In genomic region chr3:187736418-187736871, GRCh38 we compare ENCODE assay signal across 7 cellular contexts. TPM values are rescaled to one million over a fixed set of nuclear protein-coding genes. Genes with fewer than 3 reads are reported as not detected.
DNase-seq lines count a peak whose midpoint lies in the region; ATAC-seq and TF ChIP-seq lines count a peak whose summit lies in the region.

No MANE protein-coding gene starts in this region.

- H3K9me3 ChIP-seq in HUES6 (ENCODE audit: control insufficient read depth, insufficient read depth, low read depth, low read length) (no peaks in the 10 kb centered on the region), hepatocyte (ENCODE audit: low read depth) (no peaks in the 10 kb centered on the region)

- H3K27me3 Mint-ChIP-seq in activated T-cell treated with anti-CD3 and anti-CD28 coated beads, Interleukin-2, amount 50 U/mL, for 72 hours (ENCODE audit: low read depth): no peaks in the 10 kb centered on the region
- H3K27me3 Mint-ChIP-seq in stimulated activated memory B cell treated with anti-CD40 and anti-IgM and Interleukin-4, amounts not matched to agents 10 μg/mL and 1 μg/mL and 100 μg/mL, for 72 hours: no peaks in the 10 kb centered on the region

- WGBS in hepatocyte (ENCODE audit: low lambda C conversion rate, missing lambda C conversion rate): 72% methylated on average over 8 of the region's 8 CpGs

- H3K9me2 ChIP-seq in hepatocyte (replicated peaks; ENCODE audit: insufficient read depth): no peaks in the 10 kb centered on the region

- H3K36me3 Mint-ChIP-seq in activated T-cell treated with anti-CD3 and anti-CD28 coated beads, Interleukin-2, amount 50 U/mL, for 72 hours (ENCODE audit: insufficient read depth in 2 of 2): peaks cover 10 to 22% of the 10 kb centered on the region in 2 donors
- peaks cover 15% of the 10 kb centered on the region for H3K36me3 Mint-ChIP-seq in stimulated activated memory B cell treated with anti-CD40 and anti-IgM and Interleukin-4, amounts not matched to agents 10 μg/mL and 1 μg/mL and 100 μg/mL, for 72 hours

- ATAC-seq in activated T-cell treated with anti-CD3 and anti-CD28 coated beads, Interleukin-2, amount 50 U/mL, for 72 hours (replicated peaks in 1 of 2): no peak
- no peak for ATAC-seq in stimulated activated memory B cell treated with anti-CD40 and anti-IgM and Interleukin-4, amounts not matched to agents 10 μg/mL and 1 μg/mL and 100 μg/mL, for 72 hours
- ATAC-seq in HG03520 (IDR thresholded peaks at IDR 0.05; ENCODE audit: unreplicated experiment): no peak
- no peak for ATAC-seq in HG02973 (IDR thresholded peaks at IDR 0.05; ENCODE audit: unreplicated experiment)

- H3K4me1 ChIP-seq in HUES6 (ENCODE audit: control insufficient read depth, insufficient read depth, low read length) (peaks cover 23% of the 10 kb centered on the region), hepatocyte (ENCODE audit: insufficient read depth) (peaks cover 29% of the 10 kb centered on the region)

- H3K27me3 ChIP-seq in HUES6 (ENCODE audit: control insufficient read depth, insufficient read depth, low read length): peaks cover 6% of the 10 kb centered on the region
- no peaks in the 10 kb centered on the region for H3K27me3 ChIP-seq in hepatocyte

- peaks cover 55% of the 10 kb centered on the region for H3K4me1 Mint-ChIP-seq in activated T-cell treated with anti-CD3 and anti-CD28 coated beads, Interleukin-2, amount 50 U/mL, for 72 hours (ENCODE audit: low read depth)
- H3K4me1 Mint-ChIP-seq in stimulated activated memory B cell treated with anti-CD40 and anti-IgM and Interleukin-4, amounts not matched to agents 10 μg/mL and 1 μg/mL and 100 μg/mL, for 72 hours: peaks cover 40% of the 10 kb centered on the region

- H3K36me3 ChIP-seq in HUES6 (ENCODE audit: control insufficient read depth, insufficient read depth, low read length) (peaks cover 6% of the 10 kb centered on the region), hepatocyte (replicated peaks; ENCODE audit: insufficient read depth, low read depth) (peaks cover 5% of the 10 kb centered on the region)

- peaks cover 58% of the 10 kb centered on the region for H4K20me1 ChIP-seq in hepatocyte (ENCODE audit: insufficient read depth, poor library complexity, severe bottlenecking)

- peak overlapping the region; percentile 71 for H3K4me3 ChIP-seq in HUES6 (ENCODE audit: low read depth, low read length)
- no peak overlapping the region for H3K4me3 ChIP-seq in hepatocyte

- peak in 1 of 2 donors; percentile 28 for DNase-seq in activated T-cell treated with anti-CD3 and anti-CD28 coated beads, Interleukin-2, amount 50 U/mL, for 72 hours
- DNase-seq in hepatocyte (ENCODE audit: low spot score): no peak
- DNase-seq in KG1 (lab: John Stamatoyannopoulos, UW): no peak

- no peak overlapping the region; the same call in 1 of the 2 replicates for H3K27ac ChIP-seq in HUES6 (ENCODE audit: low read depth, low read length)
- no peak overlapping the region for H3K27ac ChIP-seq in hepatocyte

- no peak overlapping the region for H2AFZ ChIP-seq in hepatocyte

- no peaks in the 10 kb centered on the region for H3K9me3 Mint-ChIP-seq in activated T-cell treated with anti-CD3 and anti-CD28 coated beads, Interleukin-2, amount 50 U/mL, for 72 hours
- H3K9me3 Mint-ChIP-seq in stimulated activated memory B cell treated with anti-CD40 and anti-IgM and Interleukin-4, amounts not matched to agents 10 μg/mL and 1 μg/mL and 100 μg/mL, for 72 hours: no peaks in the 10 kb centered on the region

- peaks cover 79% of the 10 kb centered on the region for H3K79me2 ChIP-seq in hepatocyte

- peak overlapping the region; percentile 95 to 96 for H3K4me3 Mint-ChIP-seq in activated T-cell treated with anti-CD3 and anti-CD28 coated beads, Interleukin-2, amount 50 U/mL, for 72 hours
- H3K4me3 Mint-ChIP-seq in stimulated activated memory B cell treated with anti-CD40 and anti-IgM and Interleukin-4, amounts not matched to agents 10 μg/mL and 1 μg/mL and 100 μg/mL, for 72 hours: no peak overlapping the region

- H3K9ac ChIP-seq in HUES6 (ENCODE audit: low read length): peak overlapping the region; percentile 21

- no peak for TF ChIP-seq CTCF in hepatocyte (IDR thresholded peaks at IDR 0.05; ENCODE audit: poor library complexity)

- H3K27ac Mint-ChIP-seq in activated T-cell treated with anti-CD3 and anti-CD28 coated beads, Interleukin-2, amount 50 U/mL, for 72 hours: peak overlapping the region; percentile 90
- H3K27ac Mint-ChIP-seq in stimulated activated memory B cell treated with anti-CD40 and anti-IgM and Interleukin-4, amounts not matched to agents 10 μg/mL and 1 μg/mL and 100 μg/mL, for 72 hours: peak overlapping the region; percentile 99

- peak overlapping the region; percentile 94 for H3K4me2 ChIP-seq in hepatocyte

RNA-seq across cellular contexts. Expression of gene BCL6, which starts 8.8 kb away (rescaled TPM):
- total RNA-seq in activated T-cell treated with anti-CD3 and anti-CD28 coated beads, Interleukin-2, amount 50 U/mL, for 72 hours: 100 to 1,000 TPM; 106 to 118 TPM
- 40.3 and 46.5 TPM in 2 replicates for total RNA-seq in hepatocyte
- 31.9 and 32.0 TPM in 2 replicates for polyA plus RNA-seq in hepatocyte

RNA-seq across cellular contexts. Expression of gene RTP2, which starts 34.1 kb away (rescaled TPM):
- not detected for total RNA-seq in activated T-cell treated with anti-CD3 and anti-CD28 coated beads, Interleukin-2, amount 50 U/mL, for 72 hours
- not detected in 2 replicates for total RNA-seq in hepatocyte
- polyA plus RNA-seq in hepatocyte: not detected in 2 replicates
